ENCODE assay signal across 8 cellular contexts in the genomic region with DNA sequence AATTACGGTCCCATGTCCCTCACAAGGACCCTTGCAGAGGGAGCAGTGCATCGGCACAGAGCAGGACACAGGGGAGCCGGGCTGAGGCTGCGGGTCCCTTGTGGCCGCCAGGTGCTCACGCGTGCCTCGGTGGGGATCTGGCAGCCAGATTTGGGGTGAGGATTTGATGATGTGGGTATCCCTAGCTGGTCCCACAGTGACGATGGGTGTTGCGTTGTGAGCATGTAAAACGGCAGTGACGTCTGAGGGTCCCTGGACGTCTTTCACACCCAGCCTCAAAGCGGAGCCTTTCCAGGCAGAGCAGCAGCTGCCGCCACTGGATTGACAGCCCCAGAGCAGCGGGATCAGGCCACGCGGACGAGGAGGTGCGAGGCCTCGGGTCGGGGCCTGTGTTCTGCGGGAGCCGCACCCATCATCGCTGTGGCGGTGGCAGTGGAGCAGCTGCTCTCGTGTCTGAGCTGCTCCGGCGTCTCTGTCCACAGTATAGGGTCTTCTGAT. TPM values are rescaled to one million over a fixed set of nuclear protein-coding genes. Genes with fewer than 3 reads are reported as not detected.
A peak's percentile ranks its signal among the peaks of the same experiment; 100 is the strongest.
DNase-seq lines count a peak whose midpoint lies in the region; ATAC-seq and TF ChIP-seq lines count a peak whose summit lies in the region.

No MANE protein-coding gene starts in this region.

- peak overlapping the region; percentile 40 for H2AK5ac ChIP-seq in mesenchymal stem cell (ENCODE audit: low read length, severe bottlenecking)

- H3K4me1 ChIP-seq in mesenchymal stem cell (ENCODE audit: control insufficient read depth, insufficient read depth, low read depth, low read length) (peaks cover 26% of the 10 kb centered on the region), uterus (no peaks in the 10 kb centered on the region)

- peak overlapping the region; percentile 99 for H4K91ac ChIP-seq in mesenchymal stem cell (ENCODE audit: low read length)

- no peak for TF ChIP-seq CTCF in brain (conservative IDR thresholded peaks at IDR 0.05)
- peak in 1 of 4 experiments; percentile 1 for TF ChIP-seq CTCF in uterus (IDR thresholded peaks at IDR 0.05)
- TF ChIP-seq CTCF in GM10248 (IDR thresholded peaks at IDR 0.05; ENCODE audit: control extremely low read depth, extremely low read depth, low read depth, missing control alignments), result no peak

- peaks cover 34% of the 10 kb centered on the region for H3K79me1 ChIP-seq in mesenchymal stem cell (replicated peaks; ENCODE audit: low read length, poor library complexity, severe bottlenecking)

- H3K27me3 ChIP-seq in mesenchymal stem cell (ENCODE audit: control insufficient read depth in 1 of 2, insufficient read depth in 1 of 2, low read length in 2 of 2) (no peaks in the 10 kb centered on the region), uterus (no peaks in the 10 kb centered on the region)

- POLR2A ChIA-PET in GM10248 (lab: Yijun Ruan, JAX), result no interaction called here

- peak overlapping the region; percentile 77 for H3K27ac Mint-ChIP-seq in activated naive CD4-positive, alpha-beta T cell treated with anti-CD3 and anti-CD28 coated beads, Interleukin-2, amount 50 U/mL, for 24 hours
- H3K27ac Mint-ChIP-seq in brain, result peak overlapping the region; percentile 71 to 97 (median 95)

- H3K4ac ChIP-seq in mesenchymal stem cell (ENCODE audit: low read depth in 1 of 2, low read length in 2 of 2), result peak overlapping the region; percentile 80 to 99

- no peak overlapping the region for H2BK5ac ChIP-seq in mesenchymal stem cell (ENCODE audit: low read depth, low read length, poor library complexity, severe bottlenecking)

- H3K36me3 ChIP-seq in mesenchymal stem cell (ENCODE audit: control insufficient read depth in 1 of 2, insufficient read depth in 2 of 2, low read depth in 1 of 2, low read length in 2 of 2) (peaks cover 39 to 59% of the 10 kb centered on the region in 2 experiments), uterus (no peaks in the 10 kb centered on the region)

- no peak for DNase-seq in activated naive CD4-positive, alpha-beta T cell (lab: John Stamatoyannopoulos, UW)
- no peak for DNase-seq in mesenchymal stem cell
- DNase-seq in uterus, result peak in 1 of 2 donors; percentile 36
- DNase-seq in GM10248 (ENCODE audit: extremely low spot score), result no peak
- DNase-seq in stimulated activated CD4-positive, alpha-beta T cell treated with anti-CD3 and anti-CD28 coated beads, Interleukin-15, amount 100 ng/mL, for 24 hours, result no peak

- CTCF ChIA-PET in GM10248 (lab: Yijun Ruan, JAX), result no interaction called here

- peak overlapping the region; percentile 91 for H3K9ac ChIP-seq in mesenchymal stem cell (ENCODE audit: low read length)

- peak overlapping the region; percentile 93 for H4K8ac ChIP-seq in mesenchymal stem cell (ENCODE audit: low read length)

- WGBS in mesenchymal stem cell, result 84% methylated on average over 29 of the region's 29 CpGs

- peak overlapping the region in 1 of 2 experiments; percentile 84 for H3K14ac ChIP-seq in mesenchymal stem cell (ENCODE audit: low read length in 2 of 2)

- H3K27ac ChIP-seq in mesenchymal stem cell (ENCODE audit: low read length, poor library complexity, severe bottlenecking) (peak overlapping the region; percentile 59), uterus (peak overlapping the region; percentile 89 to 90)

- H3K23ac ChIP-seq in mesenchymal stem cell (ENCODE audit: low read length in 2 of 2), result peak overlapping the region in 1 of 2 experiments; percentile 28

- ATAC-seq in HG02798 (IDR thresholded peaks at IDR 0.05; ENCODE audit: poor library complexity, unreplicated experiment), result no peak

- peak overlapping the region; percentile 74 to 95 for H3K18ac ChIP-seq in mesenchymal stem cell (ENCODE audit: low read depth in 1 of 2, low read length in 2 of 2)

- H2AFZ ChIP-seq in mesenchymal stem cell (ENCODE audit: low read depth, low read length), result no peak overlapping the region

- H2BK120ac ChIP-seq in mesenchymal stem cell (ENCODE audit: low read depth, low read length), result peak overlapping the region; percentile 56

- peak overlapping the region; percentile 68 for H3K4me2 ChIP-seq in mesenchymal stem cell (ENCODE audit: low read length, poor library complexity, severe bottlenecking)

- no peak overlapping the region for H2BK15ac ChIP-seq in mesenchymal stem cell (ENCODE audit: low read depth, poor library complexity, severe bottlenecking)

- intact Hi-C loops in uterus (cut with DNase I; ENCODE audit: low total_unique reads), result no loop called here

- no peaks in the 10 kb centered on the region for H3K9me3 ChIP-seq in mesenchymal stem cell (ENCODE audit: control insufficient read depth, low read length)
- H3K9me3 ChIP-seq in uterus, result no peaks in the 10 kb centered on the region

- H3K4me3 ChIP-seq in mesenchymal stem cell (ENCODE audit: insufficient read depth in 1 of 2, low read depth in 1 of 2, low read length in 2 of 2), result peak overlapping the region; percentile 55 to 88
- H3K4me3 ChIP-seq in uterus, result peak overlapping the region; percentile 47 to 62

- H3K4me1 Mint-ChIP-seq in activated naive CD4-positive, alpha-beta T cell treated with anti-CD3 and anti-CD28 coated beads, Interleukin-2, amount 50 U/mL, for 24 hours, result peaks cover 39% of the 10 kb centered on the region
- peaks cover 26% of the 10 kb centered on the region for H3K4me1 Mint-ChIP-seq in brain

- peak overlapping the region; percentile 76 for H3K4me3 Mint-ChIP-seq in activated naive CD4-positive, alpha-beta T cell treated with anti-CD3 and anti-CD28 coated beads, Interleukin-2, amount 50 U/mL, for 24 hours
- peak overlapping the region; percentile 69 to 87 (median 79) for H3K4me3 Mint-ChIP-seq in brain

- H3K27me3 Mint-ChIP-seq in activated naive CD4-positive, alpha-beta T cell treated with anti-CD3 and anti-CD28 coated beads, Interleukin-2, amount 50 U/mL, for 24 hours, result no peaks in the 10 kb centered on the region
- H3K27me3 Mint-ChIP-seq in brain, result no peaks in the 10 kb centered on the region

- no peak for TF ChIP-seq POLR2A in uterus (IDR thresholded peaks at IDR 0.05)

- no peaks in the 10 kb centered on the region for H3K9me3 Mint-ChIP-seq in activated naive CD4-positive, alpha-beta T cell treated with anti-CD3 and anti-CD28 coated beads, Interleukin-2, amount 50 U/mL, for 24 hours
- no peaks in the 10 kb centered on the region for H3K9me3 Mint-ChIP-seq in brain

- no peaks in the 10 kb centered on the region for H3K36me3 Mint-ChIP-seq in activated naive CD4-positive, alpha-beta T cell treated with anti-CD3 and anti-CD28 coated beads, Interleukin-2, amount 50 U/mL, for 24 hours
- H3K36me3 Mint-ChIP-seq in brain, result peaks cover 42% of the 10 kb centered on the region

- peak overlapping the region; percentile 69 to 79 for H2BK12ac ChIP-seq in mesenchymal stem cell (ENCODE audit: low read length in 2 of 2)

RNA-seq across cellular contexts. Expression of a gene that starts 54.6 kb away (rescaled TPM):
- 72.9 TPM for polyA plus RNA-seq in brain (ENCODE audit: insufficient read depth, low read depth, low replicate concordance)
- polyA plus RNA-seq in mesenchymal stem cell (2013, experiment 1 of 2), result 65.7 TPM
- 65.3 TPM for polyA plus RNA-seq in mesenchymal stem cell (2013, experiment 2 of 2)
- 100 to 1,000 TPM in 1 of 4 donors, 10 to 100 TPM in 3; 56.5 to 111 (median 85.4) TPM for total RNA-seq in uterus
